Comparison of ENCODE assay signal across 25 cellular contexts in genomic region chr2:85111819-85112281, GRCh38. TPM values are rescaled to one million over a fixed set of nuclear protein-coding genes. Genes with fewer than 3 reads are reported as not detected.
DNase-seq lines count a peak whose midpoint lies in the region; TF ChIP-seq lines count a peak whose summit lies in the region.
"Had no signal": no experiment of that assay in that cellular context is flagged by ENCODE, and none has a peak within 500 bp of the region (broad histone marks: within the 10 kb centered on the region; RNA-seq: fewer than 3 reads in every experiment).

No MANE protein-coding gene starts in this region.

- TF ChIP-seq EP300 in ovary (IDR thresholded peaks at IDR 0.05): no peak

- TF ChIP-seq CTCF in astrocyte of the spinal cord (IDR thresholded peaks at IDR 0.05; ENCODE audit: low read depth, low read length) (no peak), ovary (IDR thresholded peaks at IDR 0.05) (no peak)

- H3K27me3 ChIP-seq in Karpas-422 (ENCODE audit: low read length): no peaks in the 10 kb centered on the region
- no peaks in the 10 kb centered on the region for H3K27me3 ChIP-seq in ovary
- H3K27me3 ChIP-seq: brain microvascular endothelial cell, colonic mucosa had no signal

- H3K9ac ChIP-seq in Karpas-422 (ENCODE audit: low read length): no peak overlapping the region

- intact Hi-C loops in posterior cingulate gyrus (cut with DNase I) (no loop called here), ovary (cut with DNase I) (no loop called here)

- no peaks in the 10 kb centered on the region for H4K20me1 ChIP-seq in Karpas-422 (ENCODE audit: insufficient read depth, low read depth, low read length)

- H3K4me1 ChIP-seq in Karpas-422 (ENCODE audit: low read length) (no peaks in the 10 kb centered on the region), ovary (ENCODE audit: insufficient read depth) (no peaks in the 10 kb centered on the region)
- H3K4me1 ChIP-seq: colonic mucosa, left ventricle myocardium inferior, prostate gland had no signal

- H2AFZ ChIP-seq in Karpas-422 (ENCODE audit: low read length): no peak overlapping the region
- H2AFZ ChIP-seq: GM23338 had no signal

- H3K36me3 ChIP-seq in Karpas-422 (ENCODE audit: insufficient read depth, low read length) (no peaks in the 10 kb centered on the region), ovary (no peaks in the 10 kb centered on the region)
- H3K36me3 ChIP-seq: brain microvascular endothelial cell, colonic mucosa, left ventricle myocardium inferior, prostate gland had no signal

- in situ Hi-C loops in astrocyte of the spinal cord (cut with HindIII; ENCODE audit: low sequenced_read_pairs): no loop called here

- 81 to 89% (median 87%) methylated on average over 3 of the region's 3 CpGs for WGBS in ovary, 3 donors

- H3K9me3 ChIP-seq in Karpas-422 (ENCODE audit: low read length): no peaks in the 10 kb centered on the region
- no peaks in the 10 kb centered on the region for H3K9me3 ChIP-seq in ovary
- H3K9me3 ChIP-seq: colonic mucosa, left ventricle myocardium inferior, prostate gland had no signal

- no peaks in the 10 kb centered on the region for H3K9me2 ChIP-seq in Karpas-422 (replicated peaks; ENCODE audit: insufficient read depth, low read length)

- H3K4me2 ChIP-seq in Karpas-422 (ENCODE audit: low read depth, low read length, poor library complexity, severe bottlenecking): no peak overlapping the region
- H3K4me2 ChIP-seq: GM23338 had no signal

- peak; percentile 39 for DNase-seq in Daoy (ENCODE audit: low read depth)
- peak; percentile 62 for DNase-seq in M059J (ENCODE audit: low read depth)
- DNase-seq in astrocyte of the spinal cord (ENCODE audit: low read depth, low spot score): peak; percentile 22
- peak; percentile 42 for DNase-seq in iris pigment epithelial cell (ENCODE audit: low read depth)
- no peak for DNase-seq in Karpas-422
- DNase-seq in DMS 273 (lab: John Stamatoyannopoulos, UW; ENCODE audit: unreplicated experiment): no peak
- no peak for DNase-seq in posterior cingulate gyrus
- no peak for DNase-seq in ovary
- DNase-seq: ACHN; activated CD4-positive, alpha-beta T cell treated with anti-CD3 and anti-CD28 coated beads, Interleukin-2, amount 50 U/mL, for 48 hours; activated CD8-positive, alpha-beta memory T cell treated with anti-CD3 and anti-CD28 coated beads, Interleukin-2, amount 50 U/mL, for 48 hours; activated naive CD8-positive, alpha-beta T cell treated with anti-CD3 and anti-CD28 coated beads, Interleukin-2, amount 10 ng/mL, durations not matched to agents 7 days and 5 days; brain microvascular endothelial cell; colonic mucosa; DMS 273 treated with DMSO at 0.1 percent for 48 hours; immature natural killer cell; left ventricle myocardium inferior; NCI-H2171 treated with DMSO at 0.1 percent for 48 hours; NCI-H526 had no signal

- no peak overlapping the region for H3K4me3 ChIP-seq in astrocyte of the spinal cord (ENCODE audit: low read depth, low read length)
- no peak overlapping the region for H3K4me3 ChIP-seq in Karpas-422 (ENCODE audit: low read length)
- H3K4me3 ChIP-seq in ovary: no peak overlapping the region
- H3K4me3 ChIP-seq: colonic mucosa, GM12878, GM23338, left ventricle myocardium inferior, prostate gland had no signal

- no peak for TF ChIP-seq POLR2A in ovary (IDR thresholded peaks at IDR 0.05)

- no peaks in the 10 kb centered on the region for H3K79me2 ChIP-seq in Karpas-422 (ENCODE audit: low read length)

- no peak overlapping the region for H3K27ac ChIP-seq in Karpas-422 (ENCODE audit: low read length)
- no peak overlapping the region for H3K27ac ChIP-seq in ovary
- H3K27ac ChIP-seq: brain microvascular endothelial cell, colonic mucosa, HL-60, left ventricle myocardium inferior, prostate gland, RWPE1 had no signal

RNA-seq across cellular contexts. Expression of gene TCF7L1, which starts 21.3 kb away (rescaled TPM):
- total RNA-seq in Daoy (2014; rRNA removed; shearing (Covaris generic)): 0.11 and 0.27 TPM in 2 replicates
- 0.05 TPM in 1 of 2 replicates, not detected in the other for total RNA-seq in M059J (2014; rRNA removed; shearing (Covaris generic))
- total RNA-seq in Karpas-422 (2014; rRNA removed; shearing (Covaris generic); ENCODE audit: low replicate concordance): not detected in 2 replicates
- 10 to 100 TPM in 5 of 7 donors, 1 to 10 TPM in 2; 5.2 to 29.8 (median 24.1) TPM for total RNA-seq in ovary
- polyA plus RNA-seq in ovary: 10 to 100 TPM; 17.2 to 23.9 TPM
- total RNA-seq: activated naive CD8-positive, alpha-beta T cell treated with anti-CD3 and anti-CD28 coated beads, Interleukin-2, amount 10 ng/mL, durations not matched to agents 7 days and 5 days had no signal
- polyA plus RNA-seq: neural cell had no signal

Comparison
In these comparisons a context has a peak if more than half of its experiments do, and no peak if none do; other contexts are left out.
1. DNase-seq: peak in Daoy (single experiment), M059J (single experiment), astrocyte of the spinal cord (single experiment) and iris pigment epithelial cell (single experiment); none in Karpas-422 (single experiment), DMS 273 (single experiment), posterior cingulate gyrus (0 of 10) and ovary (0 of 5).